Comparison of ENCODE assay signal across 8 cellular contexts in the genomic region with DNA sequence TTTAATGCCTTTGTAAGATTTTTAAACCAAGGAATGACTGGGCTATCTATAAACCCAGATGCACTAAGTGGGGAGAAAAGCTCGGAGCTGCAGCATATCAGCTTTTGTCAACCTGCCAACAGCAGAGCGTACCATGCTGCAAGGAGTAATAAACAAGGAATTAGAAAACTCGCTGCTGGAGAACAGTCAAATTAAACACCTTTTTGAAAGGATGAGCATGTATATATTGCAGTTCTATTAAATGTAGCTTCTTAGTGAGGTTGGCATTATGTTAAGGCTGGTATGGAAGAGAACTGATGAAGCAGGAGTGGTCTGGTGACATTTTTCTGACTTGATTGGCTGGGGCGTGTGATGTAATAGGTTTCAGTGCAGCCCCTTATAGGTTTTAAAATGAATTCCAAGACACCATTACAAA.
A peak's percentile ranks its signal among the peaks of the same experiment; 100 is the strongest.
DNase-seq lines count a peak whose midpoint lies in the region; ATAC-seq, FAIRE-seq and TF ChIP-seq lines count a peak whose summit lies in the region.

No MANE protein-coding gene starts in this region.

- H3K27ac ChIP-seq in GM12878 (ENCODE audit: control insufficient read depth, insufficient read depth): no peak overlapping the region
- no peak overlapping the region for H3K27ac ChIP-seq in OCI-LY7 (ENCODE audit: low read depth, low read length, poor library complexity, severe bottlenecking)

- FAIRE-seq in GM12878 (lab: Jason Lieb, UNC): no peak

- intact Hi-C loops in GM12878 (cut with micrococcal nuclease; ENCODE audit: unreplicated experiment) (no loop called here), OCI-LY7 (cut with micrococcal nuclease; ENCODE audit: unreplicated experiment) (no loop called here)
- intact Hi-C loops in activated CD8-positive, alpha-beta T cell treated with anti-CD3 and anti-CD28 coated beads for 36 hours (cut with micrococcal nuclease): no loop called here

- H3K9me3 ChIP-seq in GM12878 (replicated peaks; ENCODE audit: control insufficient read depth, insufficient read depth, low read length) (no peaks in the 10 kb centered on the region), skeletal muscle satellite cell (replicated peaks; ENCODE audit: low read length) (no peaks in the 10 kb centered on the region), OCI-LY7 (ENCODE audit: low read length) (no peaks in the 10 kb centered on the region)

- peak overlapping the region; percentile 33; the same call in 1 of the 2 replicates for H3K4me3 ChIP-seq in GM12878
- H3K4me3 ChIP-seq in skeletal muscle satellite cell (ENCODE audit: low read length): no peak overlapping the region
- H3K4me3 ChIP-seq in OCI-LY7 (ENCODE audit: low read depth, low read length, poor library complexity, severe bottlenecking): no peak overlapping the region

- H3K4me1 ChIP-seq in GM12878 (ENCODE audit: control insufficient read depth, insufficient read depth, low read length) (peaks cover 48% of the 10 kb centered on the region), skeletal muscle satellite cell (ENCODE audit: control insufficient read depth, insufficient read depth, low read length) (peaks cover 46% of the 10 kb centered on the region), OCI-LY7 (ENCODE audit: insufficient read depth, low read length, poor library complexity, severe bottlenecking) (peaks cover 36% of the 10 kb centered on the region)

- H3K27ac Mint-ChIP-seq in immature natural killer cell: peak overlapping the region; percentile 55 to 96 (median 92)
- no peak overlapping the region for H3K27ac Mint-ChIP-seq in activated CD8-positive, alpha-beta T cell treated with anti-CD3 and anti-CD28 coated beads for 36 hours

- TF ChIP-seq RAD21 in GM12878 (IDR thresholded peaks at IDR 0.05; ENCODE audit: insufficient read depth, low read depth, low read length): no peak

- H4K20me1 ChIP-seq in GM12878 (ENCODE audit: control insufficient read depth, insufficient read depth): no peaks in the 10 kb centered on the region
- no peaks in the 10 kb centered on the region; the same call in 1 of the 2 replicates for H4K20me1 ChIP-seq in OCI-LY7 (ENCODE audit: insufficient read depth, low read length)

- no peak for TF ChIP-seq POLR2A in GM12878 (IDR thresholded peaks at IDR 0.05; ENCODE audit: low read depth, low read length)

- peak overlapping the region in 2 of 5 donors; percentile 7 to 92 for H3K4me3 Mint-ChIP-seq in immature natural killer cell
- no peak overlapping the region for H3K4me3 Mint-ChIP-seq in activated CD8-positive, alpha-beta T cell treated with anti-CD3 and anti-CD28 coated beads for 36 hours

- H3K36me3 ChIP-seq in GM12878 (ENCODE audit: control insufficient read depth in 2 of 2, insufficient read depth in 2 of 2, low read length in 1 of 2): peaks cover 0 to 12% of the 10 kb centered on the region in 2 experiments; a peak in 2 of 4 replicates
- peaks cover 27% of the 10 kb centered on the region for H3K36me3 ChIP-seq in skeletal muscle satellite cell (ENCODE audit: insufficient read depth, low read length)
- peaks cover 34% of the 10 kb centered on the region for H3K36me3 ChIP-seq in OCI-LY7 (ENCODE audit: insufficient read depth, low read length)

- H3K36me3 Mint-ChIP-seq in immature natural killer cell: peaks cover 17 to 25% (median 23%) of the 10 kb centered on the region in 3 donors
- peaks cover 30% of the 10 kb centered on the region for H3K36me3 Mint-ChIP-seq in activated CD8-positive, alpha-beta T cell treated with anti-CD3 and anti-CD28 coated beads for 36 hours (ENCODE audit: low read depth)

- TF ChIP-seq CTCF in GM13977 (IDR thresholded peaks at IDR 0.05; ENCODE audit: extremely low read depth, insufficient read depth, missing control alignments) (no peak), GM12878 (IDR thresholded peaks at IDR 0.05 in 2 of 3, conservative IDR thresholded peaks at IDR 0.05 in 1 of 3; ENCODE audit: control insufficient read depth in 2 of 3, extremely low read depth in 1 of 3, insufficient read depth in 1 of 3, low read depth in 3 of 3, low read length in 3 of 3) (no peak), OCI-LY7 (conservative IDR thresholded peaks at IDR 0.05; ENCODE audit: low read length) (no peak)
- TF ChIP-seq CTCF in activated CD8-positive, alpha-beta T cell treated with anti-CD3 and anti-CD28 coated beads for 36 hours (IDR thresholded peaks at IDR 0.05): no peak

- H3K27me3 Mint-ChIP-seq in immature natural killer cell (ENCODE audit: low read depth in 3 of 3): peaks cover 5 to 23% (median 11%) of the 10 kb centered on the region in 3 donors
- no peaks in the 10 kb centered on the region for H3K27me3 Mint-ChIP-seq in activated CD8-positive, alpha-beta T cell treated with anti-CD3 and anti-CD28 coated beads for 36 hours

- SMC1A ChIA-PET in GM12878 (lab: Charles Lee; ENCODE audit: uncharacterized antibody, unreplicated experiment): interaction anchor here (0.8 to 4.2 kb wide), 17 partner anchors 9 to 172 kb away, joined by 3 to 19 read pairs (median 5); no protein-coding TSS in a partner anchor

- H3K9me2 ChIP-seq in OCI-LY7 (ENCODE audit: insufficient read depth, low read length): no peaks in the 10 kb centered on the region

- peaks cover 68 to 85% of the 10 kb centered on the region in 2 donors for H3K4me1 Mint-ChIP-seq in immature natural killer cell
- H3K4me1 Mint-ChIP-seq in activated CD8-positive, alpha-beta T cell treated with anti-CD3 and anti-CD28 coated beads for 36 hours (ENCODE audit: low read depth): peaks cover 65% of the 10 kb centered on the region

- H3K4me2 ChIP-seq in GM12878 (ENCODE audit: control insufficient read depth, insufficient read depth) (peak overlapping the region; percentile 34), skeletal muscle satellite cell (ENCODE audit: low read length) (peak overlapping the region; percentile 97), OCI-LY7 (ENCODE audit: low read length) (no peak overlapping the region)

- H3K9ac ChIP-seq in GM12878 (ENCODE audit: control insufficient read depth, insufficient read depth, low read length) (no peak overlapping the region), skeletal muscle satellite cell (ENCODE audit: low read depth, low read length) (no peak overlapping the region)

- ATAC-seq in GM12878 (no peak), HG03457 (IDR thresholded peaks at IDR 0.05; ENCODE audit: unreplicated experiment) (no peak)
- ATAC-seq in activated CD8-positive, alpha-beta T cell treated with anti-CD3 and anti-CD28 coated beads for 36 hours: no peak

- H3K79me2 ChIP-seq in GM12878 (ENCODE audit: control insufficient read depth, insufficient read depth, low read length): peaks cover 37% of the 10 kb centered on the region
- no peaks in the 10 kb centered on the region for H3K79me2 ChIP-seq in OCI-LY7 (ENCODE audit: insufficient read depth, low read depth, low read length)

- WGBS in GM12878 (ENCODE audit: insufficient coverage, insufficient replicate concordance, low lambda C conversion rate, missing lambda C conversion rate): 96% methylated on average over 4 of the region's 4 CpGs

- in situ Hi-C loops in GM13977 (cut with MboI; ENCODE audit: low pct_unique_long_range_greater_than_20kb, low sequenced_read_pairs, unreplicated experiment) (loop anchor here (25.0 kb wide), 1 partner anchor 422 kb away; no protein-coding TSS in a partner anchor), GM12878 (cut with MboI) (no loop called here)

- TF ChIP-seq EP300 in GM12878 (IDR thresholded peaks at IDR 0.05; ENCODE audit: borderline replicate concordance in 1 of 2, control insufficient read depth in 1 of 2, low read depth in 2 of 2, low read length in 2 of 2): no peak

- POLR2A ChIA-PET in GM12878 (lab: Charles Lee) (interaction anchor here (0.9 to 1.6 kb wide), 4 partner anchors 13 to 143 kb away, joined by 3 to 8 read pairs (median 4); no protein-coding TSS in a partner anchor), OCI-LY7 (lab: Charles Lee) (interaction anchor here (1.1 kb wide), 1 partner anchor 10 kb away, joined by 3 read pairs; no protein-coding TSS in a partner anchor)
- POLR2A ChIA-PET in activated CD8-positive, alpha-beta T cell treated with anti-CD3 and anti-CD28 coated beads for 36 hours (lab: Charles Lee): interaction anchor here (0.8 to 1.1 kb wide), 2 partner anchors 74 to 87 kb away, joined by 3 read pairs; no protein-coding TSS in a partner anchor

- no peaks in the 10 kb centered on the region for H3K9me3 Mint-ChIP-seq in immature natural killer cell
- no peaks in the 10 kb centered on the region for H3K9me3 Mint-ChIP-seq in activated CD8-positive, alpha-beta T cell treated with anti-CD3 and anti-CD28 coated beads for 36 hours

- BruUV-seq in GM12878 (replicated peaks; lab: Mats Ljungman, UMichigan): no TSS peak
- no TSS peak for BruUV-seq in OCI-LY7 (replicated peaks; lab: Mats Ljungman, UMichigan)

- H3K27me3 ChIP-seq in GM12878 (replicated peaks in 1 of 2; ENCODE audit: control insufficient read depth in 2 of 2, insufficient read depth in 2 of 2, low read length in 1 of 2) (no peaks in the 10 kb centered on the region), skeletal muscle satellite cell (ENCODE audit: control insufficient read depth, insufficient read depth, low read length) (no peaks in the 10 kb centered on the region)

- peak; percentile 20 for DNase-seq in GM13977 (ENCODE audit: low spot score)
- no peak for DNase-seq in GM12878 (ENCODE audit: low read depth, low spot score)
- no peak for DNase-seq in immature natural killer cell
- DNase-seq in NCI-H2227 (lab: John Stamatoyannopoulos, UW; ENCODE audit: unreplicated experiment): no peak
- no peak for DNase-seq in activated CD8-positive, alpha-beta T cell treated with anti-CD3 and anti-CD28 coated beads for 36 hours
- DNase-seq in OCI-LY7 (ENCODE audit: low spot score): no peak

- RAD21 ChIA-PET in GM12878 (lab: Charles Lee; ENCODE audit: unreplicated experiment): interaction anchor here (0.5 to 1.7 kb wide), 20 partner anchors 11 to 421 kb away, joined by 3 to 7 read pairs (median 3); no protein-coding TSS in a partner anchor

- CTCF ChIA-PET in GM12878 (lab: Yijun Ruan, JAX): interaction anchor here (0.8 to 1.6 kb wide), 6 partner anchors 11 to 171 kb away, joined by 3 to 16 read pairs (median 3); no protein-coding TSS in a partner anchor
- CTCF ChIA-PET in activated CD8-positive, alpha-beta T cell treated with anti-CD3 and anti-CD28 coated beads for 36 hours (lab: Charles Lee): interaction anchor here (0.7 to 0.8 kb wide), 2 partner anchors 11 to 170 kb away, joined by 3 read pairs; no protein-coding TSS in a partner anchor
- CTCF ChIA-PET in OCI-LY7 (lab: Charles Lee; ENCODE audit: unreplicated experiment): no interaction called here

- H2AFZ ChIP-seq in GM12878 (ENCODE audit: control insufficient read depth, low read depth, low read length) (no peak overlapping the region), OCI-LY7 (ENCODE audit: low read length) (no peak overlapping the region)

TF ChIP-seq in GM12878, 131 proteins besides CTCF, POLR2A, EP300 and RAD21:
- TF ChIP-seq ZNF622 (IDR thresholded peaks at IDR 0.05): no peak
- TF ChIP-seq CEBPB (IDR thresholded peaks at IDR 0.05; ENCODE audit: borderline replicate concordance in 1 of 2, low read depth in 2 of 2, low read length in 2 of 2): no peak
- 0 out of 2 replicates have a peak, but pooled peaks have one; percentile 10 for TF ChIP-seq ATF7 (IDR thresholded peaks at IDR 0.05; ENCODE audit: low read depth)
